In genomic region chr20:35610833-35611427, GRCh38 we compare ENCODE assay signal across 15 cellular contexts. TPM values are rescaled to one million over a fixed set of nuclear protein-coding genes. Genes with fewer than 3 reads are reported as not detected.
DNase-seq lines count a peak whose midpoint lies in the region; ATAC-seq, FAIRE-seq and TF ChIP-seq lines count a peak whose summit lies in the region.
"Had no signal": no experiment of that assay in that cellular context is flagged by ENCODE, and none has a peak within 500 bp of the region (broad histone marks: within the 10 kb centered on the region; RNA-seq: fewer than 3 reads in every experiment).

No MANE protein-coding gene starts in this region.

- intact Hi-C loops in adrenal gland (cut with DNase I): no loop called here

- ATAC-seq in A549: no peak
- no peak for ATAC-seq in activated CD4-positive, CD25-positive, alpha-beta regulatory T cell treated with anti-CD3 and anti-CD28 coated beads, Interleukin-2, amount 50 U/mL, for 24 hours
- ATAC-seq: GM23338 had no signal

- no peak overlapping the region for H3K27ac ChIP-seq in A549
- no peak overlapping the region for H3K27ac ChIP-seq in adrenal gland
- H3K27ac ChIP-seq: RWPE1 had no signal

- 0 out of 2 replicates have a peak, but pooled peaks have one; percentile 11 for TF ChIP-seq POLR2A in A549 (IDR thresholded peaks at IDR 0.05; ENCODE audit: low read length)
- TF ChIP-seq POLR2A in adrenal gland (IDR thresholded peaks at IDR 0.05): no peak

- H3K27me3 ChIP-seq in adrenal gland: no peaks in the 10 kb centered on the region

- no peak for FAIRE-seq in A549 (lab: Jason Lieb, UNC)

- DNase-seq in A549 (ENCODE audit: low read depth in 1 of 2, low spot score in 1 of 2) (no peak), HT-29 (ENCODE audit: low spot score) (peak; percentile 25), adrenal gland (peak in 5 of 7 donors; percentile 56 to 68 (median 61)), iris pigment epithelial cell (ENCODE audit: low read depth) (peak; percentile 28), GM19238 (ENCODE audit: insufficient read length, low spot score) (no peak)
- no peak for DNase-seq in stimulated activated CD4-positive, alpha-beta T cell treated with anti-CD3 and anti-CD28 coated beads, Interleukin-4, amount 100 ng/mL, for 24 hours
- DNase-seq: Calu3, DMS79, GDM1, Karpas-422, NCI-H2029 treated with DMSO at 0.1 percent for 48 hours, NCI-H524 had no signal

- no peak overlapping the region for H3K4me2 ChIP-seq in A549
- H3K4me2 ChIP-seq: GM23338 had no signal

- 92% methylated on average over 9 of the region's 9 CpGs for WGBS in A549 (ENCODE audit: missing lambda C conversion rate)
- 62 to 78% (median 74%) methylated on average over 6 to 9 of the region's 9 CpGs for WGBS in adrenal gland, 4 donors

- TF ChIP-seq CTCF in A549 (IDR thresholded peaks at IDR 0.05) (no peak), adrenal gland (IDR thresholded peaks at IDR 0.05) (no peak)

- H3K4me3 ChIP-seq in A549 (no peak overlapping the region), adrenal gland (no peak overlapping the region)
- H3K4me3 ChIP-seq: GM23338 had no signal

- POLR2A ChIA-PET in A549 (lab: Yijun Ruan, JAX): no interaction called here

- TF ChIP-seq RAD21 in A549 (conservative IDR thresholded peaks at IDR 0.05 in 1 of 2, IDR thresholded peaks at IDR 0.05 in 1 of 2): no peak

- CTCF ChIA-PET in A549 (lab: Yijun Ruan, JAX): interaction anchor here (0.6 to 1.7 kb wide), 3 partner anchors 9 to 344 kb away, joined by 3 to 5 read pairs (median 4); partner anchors contain the start of gene SCAND1

- TF ChIP-seq EP300 in A549 (IDR thresholded peaks at IDR 0.05): no peak

- no peaks in the 10 kb centered on the region for H3K36me3 ChIP-seq in adrenal gland (replicated peaks in 1 of 2)

- H3K9me3 ChIP-seq in A549: no peaks in the 10 kb centered on the region
- no peaks in the 10 kb centered on the region for H3K9me3 ChIP-seq in adrenal gland (replicated peaks in 1 of 3)

- H3K4me1 ChIP-seq in A549: peaks cover 9% of the 10 kb centered on the region
- H3K4me1 ChIP-seq in adrenal gland (replicated peaks in 1 of 2): peaks cover 0 to 6% of the 10 kb centered on the region in 2 donors

TF ChIP-seq in A549, 52 proteins besides CTCF, POLR2A, EP300 and RAD21 (continues in another document):
- no peak for TF ChIP-seq ATOH8 (CRISPR knock-in tag; IDR thresholded peaks at IDR 0.05; ENCODE audit: low read depth)
- TF ChIP-seq JUN (IDR thresholded peaks at IDR 0.05): no peak
- no peak for TF ChIP-seq RFX5 (IDR thresholded peaks at IDR 0.05)
- no peak for TF ChIP-seq PHF8 (IDR thresholded peaks at IDR 0.05; ENCODE audit: borderline replicate concordance, low read depth)
- TF ChIP-seq SMC3 (IDR thresholded peaks at IDR 0.05): no peak
- TF ChIP-seq PBX3 (IDR thresholded peaks at IDR 0.05): no peak
- no peak for TF ChIP-seq NR3C1 (IDR thresholded peaks at IDR 0.05)
- TF ChIP-seq TP53 (CRISPR knock-in tag; IDR thresholded peaks at IDR 0.05): no peak
- no peak for TF ChIP-seq ESRRA (IDR thresholded peaks at IDR 0.05; ENCODE audit: borderline replicate concordance, low read length)
- TF ChIP-seq HOXA7 (CRISPR knock-in tag; IDR thresholded peaks at IDR 0.05): no peak
- TF ChIP-seq JUNB (IDR thresholded peaks at IDR 0.05): no peak
- TF ChIP-seq KDM5A (IDR thresholded peaks at IDR 0.05): no peak
- TF ChIP-seq ZSCAN20 (CRISPR knock-in tag; IDR thresholded peaks at IDR 0.05): no peak
- TF ChIP-seq E2F6 (IDR thresholded peaks at IDR 0.05; ENCODE audit: borderline replicate concordance, low read depth): no peak
- no peak for TF ChIP-seq MAX (IDR thresholded peaks at IDR 0.05)
- no peak for TF ChIP-seq GATA3 (IDR thresholded peaks at IDR 0.05; ENCODE audit: borderline replicate concordance)
- no peak for TF ChIP-seq REST (IDR thresholded peaks at IDR 0.05)

RNA-seq across cellular contexts. Expression of gene SPAG4, which starts 4.7 kb away (rescaled TPM):
- polyA plus RNA-seq in A549 (2011; rRNA removed) (5.0 and 7.9 TPM in 2 replicates), A549 (2017; fragmentation: RNase III; extraction: RNeasy Plus Mini Kit Qiagen cat#74134 plus additional on column Dnase treatment) (2.6 to 4.6 TPM (median 4.4 TPM) in 3 replicates), adrenal gland (10 to 100 TPM in 2 of 3 donors, 1 to 10 TPM in 1; 2.7 to 15.4 (median 12.5) TPM)
- polyA plus RNA-seq in A549 (2012; cell fraction: cytosol; rRNA removed): 4.4 TPM in 2 replicates
- 13.1 and 16.5 TPM in 2 replicates for polyA plus RNA-seq in A549 (2012; cell fraction: nucleus; rRNA removed)
- polyA minus RNA-seq in A549 (2011; rRNA and poly(A)+ RNA removed): 3.2 and 7.2 TPM in 2 replicates
- total RNA-seq in HT-29 (2014; rRNA removed; shearing (Covaris generic)): 18.1 and 27.0 TPM in 2 replicates
- total RNA-seq in adrenal gland: 10 to 100 TPM in 5 of 8 donors, 1 to 10 TPM in 3; 5.1 to 32.0 (median 12.9) TPM

RNA-seq across cellular contexts. Expression of gene CPNE1, which starts 53.8 kb away (rescaled TPM):
- polyA plus RNA-seq in A549 (2011; rRNA removed): 180 and 199 TPM in 2 replicates
- 293 and 348 TPM in 2 replicates for polyA plus RNA-seq in A549 (2012; cell fraction: cytosol; rRNA removed)
- 558 and 578 TPM in 2 replicates for polyA plus RNA-seq in A549 (2012; cell fraction: nucleus; rRNA removed)
- polyA plus RNA-seq in A549 (2017; fragmentation: RNase III; extraction: RNeasy Plus Mini Kit Qiagen cat#74134 plus additional on column Dnase treatment): 210 to 244 TPM (median 239 TPM) in 3 replicates
- polyA minus RNA-seq in A549 (2011; rRNA and poly(A)+ RNA removed): 200 and 245 TPM in 2 replicates
- 390 and 417 TPM in 2 replicates for total RNA-seq in HT-29 (2014; rRNA removed; shearing (Covaris generic))
- 100 to 1,000 TPM in 6 of 8 donors, 10 to 100 TPM in 2; 66.8 to 233 (median 133) TPM for total RNA-seq in adrenal gland
- polyA plus RNA-seq in adrenal gland: 100 to 1,000 TPM in 2 of 3 donors, 10 to 100 TPM in 1; 63.9 to 464 (median 428) TPM

RNA-seq across cellular contexts. Expression of gene RBM12, which starts 53.8 kb away (rescaled TPM):
- 92.9 and 119 TPM in 2 replicates for polyA plus RNA-seq in A549 (2011; rRNA removed)
- polyA plus RNA-seq in A549 (2012; cell fraction: cytosol; rRNA removed): 41.1 and 47.6 TPM in 2 replicates
- 84.2 and 93.7 TPM in 2 replicates for polyA plus RNA-seq in A549 (2012; cell fraction: nucleus; rRNA removed)
- 49.0 to 50.9 TPM (median 49.9 TPM) in 3 replicates for polyA plus RNA-seq in A549 (2017; fragmentation: RNase III; extraction: RNeasy Plus Mini Kit Qiagen cat#74134 plus additional on column Dnase treatment)
- polyA minus RNA-seq in A549 (2011; rRNA and poly(A)+ RNA removed): 174 and 209 TPM in 2 replicates
- 54.8 and 55.4 TPM in 2 replicates for total RNA-seq in HT-29 (2014; rRNA removed; shearing (Covaris generic))
- total RNA-seq in adrenal gland: 10 to 100 TPM; 18.9 to 98.6 (median 51.7) TPM
- polyA plus RNA-seq in adrenal gland: 10 to 100 TPM in 2 of 3 donors, 1 to 10 TPM in 1; 7.7 to 93.5 (median 13.1) TPM

Comparison
In these comparisons a context has a peak if more than half of its experiments do, and no peak if none do; other contexts are left out.
1. DNase-seq: peak in HT-29 (single experiment), adrenal gland (5 of 7) and iris pigment epithelial cell (single experiment); none in A549 (0 of 2), stimulated activated CD4-positive, alpha-beta T cell treated with anti-CD3 and anti-CD28 coated beads, Interleukin-4, amount 100 ng/mL, for 24 hours (single experiment) and GM19238 (single experiment).